ENCODE assay signal across 28 cellular contexts in genomic region chrX:124467202-124467601, GRCh38.
"Had no signal": no experiment of that assay in that cellular context is flagged by ENCODE, and none has a peak within 500 bp of the region (broad histone marks: within the 10 kb centered on the region; RNA-seq: fewer than 3 reads in every experiment).

No MANE protein-coding gene starts in this region.

- H3K36me3 ChIP-seq: adrenal gland, breast epithelium had no signal

- H3K4me1 ChIP-seq: adrenal gland, body of pancreas, breast epithelium had no signal

- H3K27ac ChIP-seq: adrenal gland, body of pancreas, breast epithelium, coronary artery, VCaP had no signal

- H3K9me3 ChIP-seq: adrenal gland, body of pancreas, breast epithelium had no signal

- H3K4me3 ChIP-seq: adrenal gland, body of pancreas, breast epithelium, coronary artery had no signal

- H3K27me3 ChIP-seq: adrenal gland, body of pancreas had no signal

- DNase-seq: activated B cell treated with CpG ODN at 0.5 μM for 24 hours; activated CD4-positive, alpha-beta memory T cell treated with anti-CD3 and anti-CD28 coated beads for 36 hours; activated CD4-positive, alpha-beta T cell treated with anti-CD3 and anti-CD28 coated beads for 4 hours; activated CD4-positive, alpha-beta T cell treated with anti-CD3 and anti-CD28 coated beads, Interleukin-2, amount 50 U/mL, for 1 hour; activated CD4-positive, CD25-positive, alpha-beta regulatory T cell treated with anti-CD3 and anti-CD28 coated beads, Interleukin-2, amount 50 U/mL, for 72 hours; activated CD8-positive, alpha-beta memory T cell treated with anti-CD3 and anti-CD28 coated beads, Interleukin-2, amount 50 U/mL, for 4 hours; activated gamma-delta T cell treated with Interleukin-2 at 50 U/mL for 16 hours; activated naive CD4-positive, alpha-beta T cell treated with anti-CD3 and anti-CD28 coated beads for 36 hours; activated T-cell treated with anti-CD3 and anti-CD28 coated beads for 4 hours; activated T-cell treated with anti-CD3 and anti-CD28 coated beads, Interleukin-2, amount 50 U/mL, for 4 hours; adrenal gland; body of pancreas; NCI-H1105; NCI-H1417 treated with DMSO at 0.1 percent for 48 hours; NCI-H187 treated with DMSO at 0.1 percent for 48 hours; NCI-H2081; NCI-H345; NCI-H524 treated with DMSO at 0.1 percent for 48 hours; NK-92 treated with Interleukin-12 subunit alpha and Interleukin-12 subunit beta, amount 100 ng/mL, for 24 hours; Right ventricle myocardium superior; SW 1271; T-helper 1 cell; T-helper 2 cell; T-helper 9 cell had no signal

- ATAC-seq: activated naive CD4-positive, alpha-beta T cell treated with anti-CD3 and anti-CD28 coated beads, Interleukin-2, amount 50 U/mL, for 72 hours; activated T-cell treated with anti-CD3 and anti-CD28 coated beads, Interleukin-2, amount 50 U/mL, for 4 hours; body of pancreas had no signal
